16 cellular contexts compared by ENCODE assay signal in genomic region chr14:105931808-105932483, GRCh38.
DNase-seq lines count a peak whose midpoint lies in the region; ATAC-seq and TF ChIP-seq lines count a peak whose summit lies in the region.
"Had no signal": no experiment of that assay in that cellular context is flagged by ENCODE, and none has a peak within 500 bp of the region (broad histone marks: within the 10 kb centered on the region; RNA-seq: fewer than 3 reads in every experiment).

No MANE protein-coding gene starts in this region.

- H3K4me1 ChIP-seq in HEK293 (ENCODE audit: control insufficient read depth, insufficient read depth, low read length) = no peaks in the 10 kb centered on the region
- H3K4me1 ChIP-seq: BLaER1, transverse colon had no signal

- H3K27me3 Mint-ChIP-seq in activated T-cell treated with anti-CD3 and anti-CD28 coated beads, Interleukin-2, amount 50 U/mL, for 72 hours (ENCODE audit: low read depth) = peaks cover 55% of the 10 kb centered on the region
- no peaks in the 10 kb centered on the region for H3K27me3 Mint-ChIP-seq in memory B cell

- POLR2A ChIA-PET in HEK293 (lab: Yijun Ruan, JAX) (no interaction called here), RWPE1 (lab: Yijun Ruan, JAX; ENCODE audit: low non-redundant PET) (no interaction called here)

- no peak for ATAC-seq in activated T-cell treated with anti-CD3 and anti-CD28 coated beads, Interleukin-2, amount 50 U/mL, for 72 hours (replicated peaks in 1 of 2)
- ATAC-seq in memory B cell (ENCODE audit: low read depth) (peak; percentile 53), GM18861 (IDR thresholded peaks at IDR 0.05; ENCODE audit: unreplicated experiment) (no peak), GM18519 (IDR thresholded peaks at IDR 0.05; ENCODE audit: low FRiP score, unreplicated experiment) (no peak)
- ATAC-seq: effector memory CD8-positive, alpha-beta T cell; left colon had no signal

- CTCF ChIA-PET in HEK293 (lab: Yijun Ruan, JAX) = interaction anchor here (0.6 kb wide), 1 partner anchor 17 kb away, joined by 4 read pairs; no protein-coding TSS in a partner anchor
- CTCF ChIA-PET in RWPE1 (lab: Yijun Ruan, JAX) = interaction anchor here (0.7 kb wide), 1 partner anchor 10 kb away, joined by 3 read pairs; no protein-coding TSS in a partner anchor

- H3K4me1 Mint-ChIP-seq in activated T-cell treated with anti-CD3 and anti-CD28 coated beads, Interleukin-2, amount 50 U/mL, for 72 hours (ENCODE audit: low read depth) = no peaks in the 10 kb centered on the region
- peaks cover 8% of the 10 kb centered on the region for H3K4me1 Mint-ChIP-seq in memory B cell
- H3K4me1 Mint-ChIP-seq: nephron had no signal

- H3K27ac ChIP-seq in HEK293 (ENCODE audit: extremely low read depth, low read depth, low read length) (no peak overlapping the region), RWPE1 (no peak overlapping the region)
- H3K27ac ChIP-seq: BLaER1, SK-N-MC, transverse colon had no signal

- H3K36me3 Mint-ChIP-seq in activated T-cell treated with anti-CD3 and anti-CD28 coated beads, Interleukin-2, amount 50 U/mL, for 72 hours (ENCODE audit: insufficient read depth in 2 of 2) = peaks cover 2 to 3% of the 10 kb centered on the region in 2 donors
- H3K36me3 Mint-ChIP-seq in memory B cell = peaks cover 2% of the 10 kb centered on the region

- H3K27ac Mint-ChIP-seq in activated T-cell treated with anti-CD3 and anti-CD28 coated beads, Interleukin-2, amount 50 U/mL, for 72 hours = no peak overlapping the region
- peak overlapping the region; percentile 77 for H3K27ac Mint-ChIP-seq in memory B cell
- H3K27ac Mint-ChIP-seq: effector memory CD8-positive, alpha-beta T cell; nephron had no signal

- no peak overlapping the region for H3K4me3 ChIP-seq in HEK293 (ENCODE audit: low read depth, low read length)
- H3K4me3 ChIP-seq: BLaER1, SK-N-MC, transverse colon had no signal

- peak; percentile 15 for DNase-seq in activated T-cell treated with anti-CD3 and anti-CD28 coated beads, Interleukin-2, amount 50 U/mL, for 1 hour
- no peak for DNase-seq in activated T-cell treated with anti-CD3 and anti-CD28 coated beads, Interleukin-2, amount 50 U/mL, for 72 hours
- DNase-seq in RWPE1 (ENCODE audit: low spot score) (peak; percentile 6), memory B cell (ENCODE audit: low spot score in 2 of 2) (no peak), NCI-H187 treated with DMSO at 0.1 percent for 48 hours (lab: John Stamatoyannopoulos, UW) (no peak)
- DNase-seq: effector memory CD8-positive, alpha-beta T cell; glutamatergic neuron; left colon; NCI-H2227 treated with DMSO at 0.1 percent for 48 hours; transverse colon had no signal

- no peaks in the 10 kb centered on the region for H3K36me3 ChIP-seq in HEK293 (ENCODE audit: control insufficient read depth in 2 of 2, insufficient read depth in 1 of 2, low read length in 2 of 2)
- H3K36me3 ChIP-seq: BLaER1, transverse colon had no signal

- H3K9me3 Mint-ChIP-seq in activated T-cell treated with anti-CD3 and anti-CD28 coated beads, Interleukin-2, amount 50 U/mL, for 72 hours = peaks cover 6 to 8% of the 10 kb centered on the region in 2 donors
- peaks cover 3% of the 10 kb centered on the region for H3K9me3 Mint-ChIP-seq in memory B cell
- H3K9me3 Mint-ChIP-seq: effector memory CD8-positive, alpha-beta T cell had no signal

- TF ChIP-seq CTCF in HEK293 (tag by site-specific recombination; IDR thresholded peaks at IDR 0.05) (no peak), RWPE1 (conservative IDR thresholded peaks at IDR 0.05; ENCODE audit: low read depth) (no peak)

- H3K4me3 Mint-ChIP-seq in activated T-cell treated with anti-CD3 and anti-CD28 coated beads, Interleukin-2, amount 50 U/mL, for 72 hours = no peak overlapping the region
- H3K4me3 Mint-ChIP-seq in memory B cell = peak overlapping the region; percentile 24
- H3K4me3 Mint-ChIP-seq: effector memory CD8-positive, alpha-beta T cell; nephron had no signal

- no peaks in the 10 kb centered on the region for H3K9me3 ChIP-seq in HEK293 (ENCODE audit: control insufficient read depth, insufficient read depth, low read depth, low read length)
- H3K9me3 ChIP-seq: BLaER1, transverse colon had no signal

TF ChIP-seq in HEK293, 187 proteins besides CTCF, POLR2A, EP300 and RAD21:
- 0 out of 2 replicates have a peak, but pooled peaks have one; percentile 9 for TF ChIP-seq ZFHX2 (tag by site-specific recombination; conservative IDR thresholded peaks at IDR 0.05)
- TF ChIP-seq GLI4 (tag by site-specific recombination; IDR thresholded peaks at IDR 0.05) = no peak
- TF ChIP-seq HOXC10 (CRISPR knock-in tag; IDR thresholded peaks at IDR 0.05) = no peak
- no peak for TF ChIP-seq ZFP3 (tag by site-specific recombination; IDR thresholded peaks at IDR 0.05; ENCODE audit: low read depth)
- TF ChIP-seq, protein P1, sequence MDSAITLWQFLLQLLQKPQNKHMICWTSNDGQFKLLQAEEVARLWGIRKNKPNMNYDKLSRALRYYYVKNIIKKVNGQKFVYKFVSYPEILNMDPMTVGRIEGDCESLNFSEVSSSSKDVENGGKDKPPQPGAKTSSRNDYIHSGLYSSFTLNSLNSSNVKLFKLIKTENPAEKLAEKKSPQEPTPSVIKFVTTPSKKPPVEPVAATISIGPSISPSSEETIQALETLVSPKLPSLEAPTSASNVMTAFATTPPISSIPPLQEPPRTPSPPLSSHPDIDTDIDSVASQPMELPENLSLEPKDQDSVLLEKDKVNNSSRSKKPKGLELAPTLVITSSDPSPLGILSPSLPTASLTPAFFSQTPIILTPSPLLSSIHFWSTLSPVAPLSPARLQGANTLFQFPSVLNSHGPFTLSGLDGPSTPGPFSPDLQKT (IDR thresholded peaks at IDR 0.05; ENCODE audit: borderline replicate concordance, low read depth, low read length) = no peak
- no peak for TF ChIP-seq BCL11A (tag by site-specific recombination; IDR thresholded peaks at IDR 0.05; ENCODE audit: low read depth)
- no peak for TF ChIP-seq ZNF148 (tag by site-specific recombination; IDR thresholded peaks at IDR 0.05; ENCODE audit: borderline replicate concordance)

Comparison
In these comparisons a context has a peak if more than half of its experiments do, and no peak if none do; other contexts are left out.
1. DNase-seq: peak in activated T-cell treated with anti-CD3 and anti-CD28 coated beads, Interleukin-2, amount 50 U/mL, for 1 hour (single experiment) and RWPE1 (single experiment); none in activated T-cell treated with anti-CD3 and anti-CD28 coated beads, Interleukin-2, amount 50 U/mL, for 72 hours (0 of 2), memory B cell (0 of 2) and NCI-H187 treated with DMSO at 0.1 percent for 48 hours (single experiment).